In genomic region chr9:95942016-95942415, GRCh38 we compare ENCODE assay signal across 20 cellular contexts.
"Had no signal": no experiment of that assay in that cellular context is flagged by ENCODE, and none has a peak within 500 bp of the region (broad histone marks: within the 10 kb centered on the region; RNA-seq: fewer than 3 reads in every experiment).

No MANE protein-coding gene starts in this region.

- H3K4me1 Mint-ChIP-seq: immature natural killer cell, mesothelial cell of epicardium, naive B cell had no signal

- FAIRE-seq: colon, endothelial cell of umbilical vein, frontal cortex, keratinocyte had no signal

- ATAC-seq: foreskin keratinocyte, gastroesophageal sphincter, heart left ventricle, left cardiac atrium, left lung, left ventricle myocardium superior, lower lobe of right lung, mucosa of descending colon had no signal

- H3K4me3 Mint-ChIP-seq: immature natural killer cell, mesothelial cell of epicardium, naive B cell had no signal

- DNase-seq: dermis blood vessel endothelial cell; effector CD4-positive, alpha-beta T cell; effector memory CD4-positive, alpha-beta T cell; foreskin keratinocyte; heart left ventricle; hypothalamus; immature natural killer cell; left cardiac atrium; left lung; left ventricle myocardium superior; lower lobe of right lung; mesenchymal stem cell; mucosa of descending colon; naive B cell had no signal

- H3K27ac Mint-ChIP-seq: mesothelial cell of epicardium, naive B cell had no signal
